ENCODE assay signal across 2 cellular contexts in genomic region chr7:127887096-127887495, GRCh38.
TF ChIP-seq lines count a peak whose summit lies in the region.

No MANE protein-coding gene starts in this region.

TF ChIP-seq in GM23338, 12 proteins besides CTCF, POLR2A, EP300 and RAD21:
- TF ChIP-seq ZNF462 (CRISPR knock-in tag; IDR thresholded peaks at IDR 0.05) (no peak), REST (IDR thresholded peaks at IDR 0.05; ENCODE audit: unreplicated experiment) (no peak)

TF ChIP-seq in WTC11, 78 proteins besides CTCF, POLR2A, EP300 and RAD21 (continued from another document):
- TF ChIP-seq ARID4B (CRISPR knock-in tag; IDR thresholded peaks at IDR 0.05; ENCODE audit: borderline replicate concordance) (no peak), ZNF317 (CRISPR knock-in tag; IDR thresholded peaks at IDR 0.05; ENCODE audit: borderline replicate concordance, low read depth) (no peak), NFYB (CRISPR knock-in tag; conservative IDR thresholded peaks at IDR 0.05; ENCODE audit: low read depth) (no peak), OVOL2 (CRISPR knock-in tag; IDR thresholded peaks at IDR 0.05; ENCODE audit: borderline replicate concordance) (no peak), NR1H2 (CRISPR knock-in tag; IDR thresholded peaks at IDR 0.05) (no peak), ZNF425 (CRISPR knock-in tag; conservative IDR thresholded peaks at IDR 0.05) (no peak), ERG (CRISPR knock-in tag; IDR thresholded peaks at IDR 0.05) (no peak), ZNF423 (CRISPR knock-in tag; IDR thresholded peaks at IDR 0.05) (no peak), TEAD1 (CRISPR knock-in tag; IDR thresholded peaks at IDR 0.05) (no peak)
